26 cellular contexts compared by ENCODE assay signal in the genomic region with DNA sequence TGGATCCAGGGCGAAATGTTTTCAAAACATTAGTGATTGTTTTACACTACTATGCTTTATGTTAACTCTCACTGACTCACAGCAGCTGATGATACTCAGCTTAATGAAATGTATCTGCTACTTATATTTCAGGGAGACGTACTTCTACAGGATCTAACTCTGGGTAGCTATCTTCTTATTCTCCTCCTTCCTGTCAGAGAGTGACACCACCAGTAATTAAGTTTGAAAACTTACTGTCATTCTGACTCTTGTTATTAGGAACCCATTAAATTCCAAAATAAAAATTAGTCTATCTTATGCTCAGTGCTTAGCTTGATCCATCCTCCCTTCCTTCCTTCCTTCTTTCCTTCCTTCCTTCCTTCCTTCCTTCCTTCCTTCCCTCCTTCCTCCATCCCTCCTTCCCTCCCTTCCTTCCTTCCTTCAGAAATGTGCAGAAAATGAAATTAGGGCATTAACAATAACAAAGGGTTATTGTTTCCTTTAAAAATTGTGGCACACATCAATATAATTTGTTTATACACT.
"Had no signal": no experiment of that assay in that cellular context is flagged by ENCODE, and none has a peak within 500 bp of the region (broad histone marks: within the 10 kb centered on the region; RNA-seq: fewer than 3 reads in every experiment).

No MANE protein-coding gene starts in this region.

- H3K9ac ChIP-seq: parathyroid adenoma had no signal

- H3K9me3 ChIP-seq: lower lobe of right lung, psoas muscle, suprapubic skin, thoracic aorta, tibial artery, upper lobe of right lung had no signal

- H3K27me3 ChIP-seq: left lung, spleen, suprapubic skin, tibial artery, upper lobe of right lung had no signal

- H3K4me3 ChIP-seq: left lung, lower lobe of right lung, psoas muscle, spleen, suprapubic skin, thoracic aorta, tibial artery, upper lobe of right lung had no signal

- H3K36me3 ChIP-seq: left lung, lower lobe of right lung, spleen, suprapubic skin, thoracic aorta, tibial artery, upper lobe of right lung had no signal

- H3K4me1 ChIP-seq: lower lobe of right lung, parathyroid adenoma, psoas muscle, spleen, suprapubic skin, tibial artery had no signal

- H3K27ac ChIP-seq: left lung, lower lobe of right lung, parathyroid adenoma, psoas muscle, spleen, suprapubic skin, thoracic aorta, tibial artery, upper lobe of right lung had no signal

- DNase-seq: hippocampal formation; kidney glomerular epithelial cell; left cardiac atrium; left lung; lower lobe of right lung; mammary epithelial cell; mesenchymal stem cell; naive thymus-derived CD8-positive, alpha-beta T cell; nucleus accumbens; psoas muscle; retina; right cardiac atrium; small intestine; spleen; stimulated activated CD4-positive, alpha-beta T cell treated with anti-CD3 and anti-CD28 coated beads, Interleukin-4, amount 100 ng/mL, for 24 hours; stimulated activated naive CD4-positive, alpha-beta T cell; tibial artery; trophoblast cell; upper lobe of right lung had no signal

- FAIRE-seq: keratinocyte, small intestine, urothelium cell line had no signal

- ATAC-seq: left cardiac atrium; left lung; lower lobe of right lung; naive thymus-derived CD8-positive, alpha-beta T cell; psoas muscle; right cardiac atrium; sciatic nerve; stimulated activated effector memory CD8-positive, alpha-beta T cell treated with anti-CD3 and anti-CD28 coated beads, Interleukin-12 subunit alpha, Interleukin-12 subunit beta, amount 100 ng/mL, for 72 hours; upper lobe of right lung had no signal
